ENCODE assay signal across 7 cellular contexts in the genomic region with DNA sequence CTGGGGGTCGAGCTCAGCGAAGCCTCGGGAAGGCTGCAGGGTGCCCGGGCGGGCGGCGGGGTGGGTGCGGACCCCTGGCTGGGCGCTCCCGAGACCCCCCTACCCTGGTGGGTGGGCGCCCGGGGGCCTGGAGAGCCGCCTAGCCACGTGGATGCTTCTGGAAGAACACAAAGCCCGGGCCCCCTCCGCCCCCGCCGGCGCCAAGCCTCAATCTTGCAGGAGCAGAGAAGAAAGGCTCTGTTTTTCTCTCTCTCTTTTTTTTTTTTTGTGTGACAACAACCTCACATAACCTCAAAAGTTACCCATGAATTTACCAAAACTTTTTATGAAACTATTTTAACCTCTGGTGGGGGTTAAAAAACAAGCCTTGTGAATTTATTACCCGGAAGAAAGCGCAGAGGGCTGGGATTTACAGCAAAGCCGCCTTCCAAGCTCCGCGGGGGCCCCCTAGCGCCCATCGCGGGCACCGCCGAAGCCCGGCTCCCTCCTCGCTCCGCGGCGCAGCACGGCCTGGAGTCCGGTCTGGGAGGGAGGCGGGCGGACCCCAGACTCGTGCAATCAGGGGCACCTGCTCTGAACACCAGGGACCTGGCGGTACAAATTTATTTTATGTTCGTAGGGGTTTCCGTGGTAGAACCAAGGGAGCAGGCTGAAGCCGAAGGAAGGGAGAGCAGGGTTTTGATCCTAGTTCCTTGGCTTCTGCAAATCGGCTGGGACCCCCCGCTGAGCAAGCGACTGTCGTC. TPM values are rescaled to one million over a fixed set of nuclear protein-coding genes. Genes with fewer than 3 reads are reported as not detected.
DNase-seq lines count a peak whose midpoint lies in the region; ATAC-seq, FAIRE-seq and TF ChIP-seq lines count a peak whose summit lies in the region.

No MANE protein-coding gene starts in this region.

- no peaks in the 10 kb centered on the region for H3K36me3 ChIP-seq in HepG2 (replicated peaks in 1 of 2; ENCODE audit: control insufficient read depth in 1 of 2, insufficient read depth in 2 of 2, low read length in 2 of 2)

- FAIRE-seq in HepG2 (lab: Jason Lieb, UNC): peak; percentile 47

- DNase-seq in NCI-H226: peak; percentile 17
- peak; percentile 80 for DNase-seq in activated CD4-positive, alpha-beta T cell treated with anti-CD3 and anti-CD28 coated beads, Interleukin-2, amount 50 U/mL, for 1 hour
- DNase-seq in dedifferentiated amniotic fluid mesenchymal stem cell (ENCODE audit: extremely low spot score): peak; percentile 73
- peak; percentile 55 for DNase-seq in HepG2 (ENCODE audit: low spot score)
- peak; percentile 90 to 92 for DNase-seq in stimulated activated CD4-positive, alpha-beta T cell treated with anti-CD3 and anti-CD28 coated beads, Interleukin-2, amount 100 ng/mL, for 24 hours

- WGBS in HepG2 (ENCODE audit: low lambda C conversion rate): 11% methylated on average over 42 of the region's 47 CpGs

- H3K9ac ChIP-seq in HepG2 (ENCODE audit: insufficient read depth, low read depth, low read length): no peak overlapping the region

- no peak for TF ChIP-seq POLR2A in HepG2 (IDR thresholded peaks at IDR 0.05; ENCODE audit: insufficient read depth in 1 of 2, low read depth in 2 of 2, low read length in 2 of 2)

- H2AFZ ChIP-seq in HepG2 (ENCODE audit: low read length): no peak overlapping the region

- TF ChIP-seq CTCF in GM12874 (IDR thresholded peaks at IDR 0.05; ENCODE audit: insufficient read depth, low read depth, low read length) (peak; percentile 94), HepG2 (CRISPR knock-in tag; IDR thresholded peaks at IDR 0.05) (peak; percentile 95)

- POLR2A ChIA-PET in HepG2 (lab: Yijun Ruan, JAX): no interaction called here

- in situ Hi-C loops in HepG2 (cut with HindIII; ENCODE audit: extremely low pct_ligation_motif_present, low pct_unique_long_range_greater_than_20kb): loop anchor here (5.0 kb wide), 2 partner anchors 135 to 350 kb away; no protein-coding TSS in a partner anchor

- peak overlapping the region; percentile 69 for H3K4me2 ChIP-seq in HepG2 (ENCODE audit: low read depth, low read length)

- CTCF ChIA-PET in HepG2 (lab: Yijun Ruan, JAX; ENCODE audit: low intra/inter-chr PET ratio, low total read pairs): interaction anchor here (1.2 to 4.5 kb wide), 5 partner anchors 134 to 401 kb away, joined by 3 to 80 read pairs (median 4); no protein-coding TSS in a partner anchor

- TF ChIP-seq EP300 in HepG2 (IDR thresholded peaks at IDR 0.05; ENCODE audit: low read depth in 2 of 2, low read length in 2 of 2) (no peak), HepG2 (CRISPR knock-in tag; IDR thresholded peaks at IDR 0.05; ENCODE audit: borderline replicate concordance) (no peak)

- intact Hi-C loops in HepG2 (cut with micrococcal nuclease; ENCODE audit: unreplicated experiment): loop anchor here (1.0 to 5.0 kb wide), 4 partner anchors 134 to 352 kb away; no protein-coding TSS in a partner anchor

- BruUV-seq in HepG2 (replicated peaks; lab: Mats Ljungman, UMichigan): no TSS peak

- no peak overlapping the region for H3K27ac ChIP-seq in HepG2 (ENCODE audit: extremely low read length, insufficient read depth, low read length)

- H3K79me2 ChIP-seq in HepG2 (ENCODE audit: insufficient read depth, low read length): no peaks in the 10 kb centered on the region

- H3K4me3 ChIP-seq in HepG2 (replicated peaks in 1 of 3; ENCODE audit: insufficient read depth in 1 of 3, low read depth in 2 of 3, low read length in 3 of 3): peak overlapping the region; percentile 20 to 51 (median 46); a peak in 4 of 6 replicates

- no peaks in the 10 kb centered on the region for H3K9me3 ChIP-seq in HepG2 (ENCODE audit: low read length)

- no peaks in the 10 kb centered on the region for H4K20me1 ChIP-seq in HepG2 (ENCODE audit: insufficient read depth, low read length)

- peak; percentile 75 for ATAC-seq in HG03039 (IDR thresholded peaks at IDR 0.05; ENCODE audit: unreplicated experiment)
- peak; percentile 98 for ATAC-seq in HepG2

- H3K4me1 ChIP-seq in HepG2 (ENCODE audit: insufficient read depth, low read length): peaks cover 6% of the 10 kb centered on the region; the same call in 1 of the 2 replicates

- peak; percentile 93 for TF ChIP-seq RAD21 in HepG2 (CRISPR knock-in tag; IDR thresholded peaks at IDR 0.05)

- peaks cover 13 to 68% of the 10 kb centered on the region in 2 experiments for H3K27me3 ChIP-seq in HepG2 (ENCODE audit: control insufficient read depth in 1 of 2, insufficient read depth in 2 of 2, low read length in 2 of 2)

TF ChIP-seq in HepG2, 621 proteins besides CTCF, POLR2A, EP300 and RAD21 (continues in another document):
- no peak for TF ChIP-seq BRCA1 (CRISPR knock-in tag; IDR thresholded peaks at IDR 0.05)
- TF ChIP-seq ZEB1 (IDR thresholded peaks at IDR 0.05; ENCODE audit: insufficient replicate concordance, low read depth): no peak
- no peak for TF ChIP-seq WIZ (CRISPR knock-in tag; IDR thresholded peaks at IDR 0.05)
- no peak for TF ChIP-seq CREM (IDR thresholded peaks at IDR 0.05)
- no peak for TF ChIP-seq CREM (CRISPR knock-in tag; IDR thresholded peaks at IDR 0.05)
- TF ChIP-seq ELF1 (CRISPR knock-in tag; IDR thresholded peaks at IDR 0.05): peak; percentile 74
- TF ChIP-seq BRD4 (CRISPR knock-in tag; IDR thresholded peaks at IDR 0.05): no peak
- no peak for TF ChIP-seq ZNF234 (CRISPR knock-in tag; conservative IDR thresholded peaks at IDR 0.05)
- no peak for TF ChIP-seq ZNF382 (CRISPR knock-in tag; IDR thresholded peaks at IDR 0.05; ENCODE audit: borderline replicate concordance)
- TF ChIP-seq MAF1 (CRISPR knock-in tag; IDR thresholded peaks at IDR 0.05; ENCODE audit: borderline replicate concordance): no peak
- TF ChIP-seq ZNF598 (CRISPR knock-in tag; IDR thresholded peaks at IDR 0.05; ENCODE audit: borderline replicate concordance): no peak
- TF ChIP-seq, protein P1, sequence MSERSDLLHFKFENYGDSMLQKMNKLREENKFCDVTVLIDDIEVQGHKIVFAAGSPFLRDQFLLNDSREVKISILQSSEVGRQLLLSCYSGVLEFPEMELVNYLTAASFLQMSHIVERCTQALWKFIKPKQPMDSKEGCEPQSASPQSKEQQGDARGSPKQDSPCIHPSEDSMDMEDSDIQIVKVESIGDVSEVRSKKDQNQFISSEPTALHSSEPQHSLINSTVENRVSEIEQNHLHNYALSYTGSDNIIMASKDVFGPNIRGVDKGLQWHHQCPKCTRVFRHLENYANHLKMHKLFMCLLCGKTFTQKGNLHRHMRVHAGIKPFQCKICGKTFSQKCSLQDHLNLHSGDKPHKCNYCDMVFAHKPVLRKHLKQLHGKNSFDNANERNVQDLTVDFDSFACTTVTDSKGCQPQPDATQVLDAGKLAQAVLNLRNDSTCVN (CRISPR knock-in tag; IDR thresholded peaks at IDR 0.05; ENCODE audit: borderline replicate concordance): no peak
- TF ChIP-seq DNMT3B (CRISPR knock-in tag; conservative IDR thresholded peaks at IDR 0.05): no peak
- TF ChIP-seq ZNF335 (CRISPR knock-in tag; IDR thresholded peaks at IDR 0.05): no peak
- no peak for TF ChIP-seq CERS6 (CRISPR knock-in tag; IDR thresholded peaks at IDR 0.05)
- TF ChIP-seq ZSCAN9 (CRISPR knock-in tag; IDR thresholded peaks at IDR 0.05; ENCODE audit: borderline replicate concordance): no peak
- peak; percentile 96 for TF ChIP-seq XRCC5 (optimal IDR thresholded peaks at IDR 0.05; ENCODE audit: low read length)
- TF ChIP-seq SRY (CRISPR knock-in tag; IDR thresholded peaks at IDR 0.05): no peak
- no peak for TF ChIP-seq SATB2 (CRISPR knock-in tag; IDR thresholded peaks at IDR 0.05)
- no peak for TF ChIP-seq NAIF1 (CRISPR knock-in tag; IDR thresholded peaks at IDR 0.05; ENCODE audit: borderline replicate concordance)
- TF ChIP-seq MIER3 (CRISPR knock-in tag; IDR thresholded peaks at IDR 0.05; ENCODE audit: borderline replicate concordance): 0 out of 2 replicates have a peak, but pooled peaks have one; percentile 28

RNA-seq across cellular contexts. Expression of gene ZNF831, which starts 58.8 kb away (rescaled TPM):
- total RNA-seq in HepG2 (2016; rRNA removed; fragmentation: Illumina TruSeq; extraction: Trizol): not detected in 2 replicates
- total RNA-seq in HepG2 (2016; cell fraction: cytosol; rRNA removed; fragmentation: Illumina TruSeq; extraction: Trizol; ENCODE audit: low read depth): not detected in 2 replicates
- not detected in 2 replicates for total RNA-seq in HepG2 (2016; cell fraction: insoluble cytoplasmic fraction; rRNA removed; fragmentation: Illumina TruSeq; extraction: Trizol)
- total RNA-seq in HepG2 (2016; cell fraction: membrane; rRNA removed; fragmentation: Illumina TruSeq; extraction: Trizol): not detected in 2 replicates
- total RNA-seq in HepG2 (2016; cell fraction: nucleus; rRNA removed; fragmentation: Illumina TruSeq; extraction: Trizol): not detected in 2 replicates
- not detected in 2 replicates for polyA plus RNA-seq in HepG2 (2011; rRNA removed)
- polyA plus RNA-seq in HepG2 (2011; cell fraction: cytosol; rRNA removed): not detected in 2 replicates
- not detected in 2 replicates for polyA plus RNA-seq in HepG2 (2011; cell fraction: nucleus; rRNA removed)
- polyA plus RNA-seq in HepG2 (2012): not detected in 2 replicates
- polyA plus RNA-seq in HepG2 (2016; cell fraction: cytosol; fragmentation: Illumina TruSeq; extraction: Trizol; ENCODE audit: low read depth): not detected in 2 replicates
- polyA plus RNA-seq in HepG2 (2016; cell fraction: insoluble cytoplasmic fraction; fragmentation: Illumina TruSeq; extraction: Trizol; ENCODE audit: low read depth): not detected in 2 replicates
- not detected in 2 replicates for polyA plus RNA-seq in HepG2 (2016; cell fraction: membrane; fragmentation: Illumina TruSeq; extraction: Trizol; ENCODE audit: low read depth)
- not detected in 2 replicates for polyA plus RNA-seq in HepG2 (2016; cell fraction: nucleus; fragmentation: Illumina TruSeq; extraction: Trizol; ENCODE audit: insufficient read depth, low read depth)
- not detected in 2 replicates for polyA minus RNA-seq in HepG2 (2011; rRNA and poly(A)+ RNA removed; ENCODE audit: low replicate concordance)
- polyA minus RNA-seq in HepG2 (2011; cell fraction: cytosol; rRNA and poly(A)+ RNA removed): not detected in 2 replicates
- not detected in 2 replicates for polyA minus RNA-seq in HepG2 (2011; cell fraction: nucleus; rRNA and poly(A)+ RNA removed)

Comparison
In these comparisons a context has a peak if more than half of its experiments do, and no peak if none do; other contexts are left out.
1. DNase-seq: peak in every context shown above with its lines; median percentile 91 in stimulated activated CD4-positive, alpha-beta T cell treated with anti-CD3 and anti-CD28 coated beads, Interleukin-2, amount 100 ng/mL, for 24 hours; 80 in activated CD4-positive, alpha-beta T cell treated with anti-CD3 and anti-CD28 coated beads, Interleukin-2, amount 50 U/mL, for 1 hour; 73 in dedifferentiated amniotic fluid mesenchymal stem cell; 55 in HepG2; 17 in NCI-H226.